In genomic region chr12:47905313-47905730, GRCh38 we compare ENCODE assay signal across 9 cellular contexts. TPM values are rescaled to one million over a fixed set of nuclear protein-coding genes. Genes with fewer than 3 reads are reported as not detected.
A peak's percentile ranks its signal among the peaks of the same experiment; 100 is the strongest.
DNase-seq lines count a peak whose midpoint lies in the region; ATAC-seq and TF ChIP-seq lines count a peak whose summit lies in the region.
"Had no signal": no experiment of that assay in that cellular context is flagged by ENCODE, and none has a peak within 500 bp of the region (broad histone marks: within the 10 kb centered on the region; RNA-seq: fewer than 3 reads in every experiment).

No MANE protein-coding gene starts in this region.

- TF ChIP-seq CTCF in vagina (IDR thresholded peaks at IDR 0.05), result peak in 1 of 3 experiments; percentile 17

- no peak for TF ChIP-seq POLR2A in vagina (IDR thresholded peaks at IDR 0.05)

- intact Hi-C loops in vagina (cut with DNase I), result no loop called here

- DNase-seq in activated CD4-positive, alpha-beta T cell treated with anti-CD3 and anti-CD28 coated beads for 48 hours, result peak; percentile 35
- DNase-seq in activated CD4-positive, alpha-beta T cell treated with anti-CD3 and anti-CD28 coated beads for 4 hours, result no peak
- DNase-seq in NT2/D1 (ENCODE audit: low read depth, low spot score) (peak; percentile 47), vagina (ENCODE audit: extremely low spot score in 2 of 2) (no peak), Karpas-422 (no peak)

- H3K9me2 ChIP-seq in Karpas-422 (replicated peaks; ENCODE audit: insufficient read depth, low read length), result no peaks in the 10 kb centered on the region

- H3K9ac ChIP-seq in NT2/D1 (ENCODE audit: insufficient read length, low read depth) (peak overlapping the region; percentile 77), duodenal mucosa (ENCODE audit: low read depth in 1 of 2, low read length in 2 of 2) (peak overlapping the region; percentile 74 to 84), Karpas-422 (ENCODE audit: low read length) (no peak overlapping the region)

- H3K27ac ChIP-seq in duodenal mucosa (ENCODE audit: low read depth, low read length), result peak overlapping the region; percentile 65
- H3K27ac ChIP-seq in vagina, result peak overlapping the region; percentile 60
- H3K27ac ChIP-seq in Karpas-422 (ENCODE audit: low read length), result no peak overlapping the region

- H3K4me3 ChIP-seq in NT2/D1 (ENCODE audit: insufficient read length, low read depth), result peak overlapping the region; percentile 53
- peak overlapping the region; percentile 76 to 85 for H3K4me3 ChIP-seq in duodenal mucosa (ENCODE audit: low read depth in 1 of 2, low read length in 2 of 2)
- peak overlapping the region; percentile 38 for H3K4me3 ChIP-seq in mononuclear cell (ENCODE audit: low read length)
- peak overlapping the region; percentile 56 to 61 for H3K4me3 ChIP-seq in vagina
- H3K4me3 ChIP-seq in Karpas-422 (ENCODE audit: low read length), result no peak overlapping the region

- H4K20me1 ChIP-seq in Karpas-422 (ENCODE audit: insufficient read depth, low read depth, low read length), result no peaks in the 10 kb centered on the region

- no peaks in the 10 kb centered on the region for H3K79me2 ChIP-seq in Karpas-422 (ENCODE audit: low read length)

- peak; percentile 11 for ATAC-seq in HG02623 (IDR thresholded peaks at IDR 0.05; ENCODE audit: unreplicated experiment)

- peaks cover 75% of the 10 kb centered on the region for H3K27me3 ChIP-seq in NT2/D1 (ENCODE audit: insufficient read depth, insufficient read length)
- no peaks in the 10 kb centered on the region for H3K27me3 ChIP-seq in duodenal mucosa (ENCODE audit: control insufficient read depth in 1 of 2, insufficient read depth in 2 of 2, low read length in 2 of 2)
- H3K27me3 ChIP-seq in mononuclear cell (ENCODE audit: insufficient read depth, low read length), result peaks cover 21% of the 10 kb centered on the region
- no peaks in the 10 kb centered on the region for H3K27me3 ChIP-seq in vagina
- no peaks in the 10 kb centered on the region for H3K27me3 ChIP-seq in Karpas-422 (ENCODE audit: low read length)

- H3K36me3 ChIP-seq in NT2/D1 (ENCODE audit: insufficient read depth, insufficient read length, low read length), result no peaks in the 10 kb centered on the region
- no peaks in the 10 kb centered on the region for H3K36me3 ChIP-seq in duodenal mucosa (ENCODE audit: control insufficient read depth in 1 of 2, insufficient read depth in 2 of 2, low read length in 2 of 2)
- H3K36me3 ChIP-seq in vagina, result no peaks in the 10 kb centered on the region
- H3K36me3 ChIP-seq in Karpas-422 (ENCODE audit: insufficient read depth, low read length), result no peaks in the 10 kb centered on the region

- H3K4me2 ChIP-seq in Karpas-422 (ENCODE audit: low read depth, low read length, poor library complexity, severe bottlenecking), result no peak overlapping the region

- H2AFZ ChIP-seq in Karpas-422 (ENCODE audit: low read length), result no peak overlapping the region

- H3K9me3 ChIP-seq in NT2/D1 (ENCODE audit: insufficient read depth, low read length), result no peaks in the 10 kb centered on the region
- no peaks in the 10 kb centered on the region for H3K9me3 ChIP-seq in duodenal mucosa (ENCODE audit: control insufficient read depth in 1 of 2, low read length in 2 of 2)
- no peaks in the 10 kb centered on the region for H3K9me3 ChIP-seq in mononuclear cell (ENCODE audit: low read depth, low read length)
- no peaks in the 10 kb centered on the region for H3K9me3 ChIP-seq in vagina
- no peaks in the 10 kb centered on the region for H3K9me3 ChIP-seq in Karpas-422 (ENCODE audit: low read length)

- H3K4me1 ChIP-seq in NT2/D1 (ENCODE audit: insufficient read depth, insufficient read length) (peaks cover 13% of the 10 kb centered on the region), duodenal mucosa (ENCODE audit: control insufficient read depth in 1 of 2, insufficient read depth in 2 of 2, low read length in 2 of 2) (peaks cover 46 to 65% of the 10 kb centered on the region in 2 donors), mononuclear cell (ENCODE audit: insufficient read depth, low read length) (peaks cover 52% of the 10 kb centered on the region), vagina (peaks cover 42% of the 10 kb centered on the region), Karpas-422 (ENCODE audit: low read length) (peaks cover 3% of the 10 kb centered on the region)

RNA-seq across cellular contexts. Expression of gene VDR, which starts 0.5 kb away (rescaled TPM):
- total RNA-seq in mononuclear cell (6.0 TPM), vagina (23.6 TPM)
- total RNA-seq in Karpas-422 (2014; rRNA removed; shearing (Covaris generic); ENCODE audit: low replicate concordance), result not detected in 2 replicates
- total RNA-seq: frontal cortex had no signal

RNA-seq across cellular contexts. Expression of gene TMEM106C, which starts 58.1 kb away (rescaled TPM):
- total RNA-seq in mononuclear cell (17.3 TPM), vagina (25.3 TPM)
- 95.6 and 127 TPM in 2 replicates for total RNA-seq in Karpas-422 (2014; rRNA removed; shearing (Covaris generic); ENCODE audit: low replicate concordance)

Comparison
In these comparisons a context has a peak if more than half of its experiments do, and no peak if none do; other contexts are left out.
1. DNase-seq: peak in activated CD4-positive, alpha-beta T cell treated with anti-CD3 and anti-CD28 coated beads for 48 hours (single experiment) and NT2/D1 (single experiment); none in activated CD4-positive, alpha-beta T cell treated with anti-CD3 and anti-CD28 coated beads for 4 hours (0 of 2), vagina (0 of 2) and Karpas-422 (single experiment).